ENCODE assay signal across 20 cellular contexts in the genomic region with DNA sequence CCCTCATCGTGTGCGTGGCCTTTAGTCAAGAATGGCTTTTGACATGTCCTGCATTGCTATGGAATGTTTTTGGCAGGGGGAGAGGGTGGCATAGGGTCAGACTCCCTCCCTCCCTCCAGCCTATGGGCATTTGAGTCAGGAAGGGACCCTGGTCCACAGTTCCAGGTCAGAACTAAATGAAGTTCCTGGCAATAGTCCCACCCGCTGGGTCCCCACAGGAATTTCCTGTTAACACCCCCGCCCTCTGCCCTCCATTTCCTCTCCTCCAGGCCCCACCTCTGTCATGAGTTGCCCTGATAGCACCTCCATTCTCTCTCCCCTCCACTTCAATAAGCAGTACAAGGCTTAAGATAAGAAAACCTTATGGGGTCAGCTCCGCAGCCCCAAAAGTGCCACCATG. TPM values are rescaled to one million over a fixed set of nuclear protein-coding genes. Genes with fewer than 3 reads are reported as not detected.
DNase-seq lines count a peak whose midpoint lies in the region; ATAC-seq, FAIRE-seq and TF ChIP-seq lines count a peak whose summit lies in the region.
"Had no signal": no experiment of that assay in that cellular context is flagged by ENCODE, and none has a peak within 500 bp of the region (broad histone marks: within the 10 kb centered on the region; RNA-seq: fewer than 3 reads in every experiment).

No MANE protein-coding gene starts in this region.

- no peaks in the 10 kb centered on the region for H4K20me1 ChIP-seq in hepatocyte (ENCODE audit: insufficient read depth, poor library complexity, severe bottlenecking)

- H3K79me2 ChIP-seq in hepatocyte = no peaks in the 10 kb centered on the region

- H3K36me3 ChIP-seq in hepatocyte (replicated peaks; ENCODE audit: insufficient read depth, low read depth) = no peaks in the 10 kb centered on the region
- H3K36me3 ChIP-seq in spleen = no peaks in the 10 kb centered on the region
- no peaks in the 10 kb centered on the region for H3K36me3 ChIP-seq in BE2C
- H3K36me3 ChIP-seq in small intestine (ENCODE audit: control insufficient read depth in 2 of 2, insufficient read depth in 2 of 2, low read length in 2 of 2) = no peaks in the 10 kb centered on the region
- H3K36me3 ChIP-seq: MG63, SJSA1 had no signal

- DNase-seq in HT1080 (ENCODE audit: low read depth) (peak; percentile 17), UCSD-AML1 (lab: John Stamatoyannopoulos, UW; ENCODE audit: unreplicated experiment) (peak; percentile 79), hepatocyte (ENCODE audit: low spot score) (no peak), spleen (no peak), BE2C (no peak), small intestine (no peak), left colon (no peak)
- DNase-seq: CD4-positive, alpha-beta memory T cell; DND-41; H7; KBM-7; MG63; NCI-H1092; NCI-H1694; NCI-H510A treated with DMSO at 0.1 percent for 48 hours; NCI-H82; PC-3 had no signal

- H3K4me3 ChIP-seq in hepatocyte (no peak overlapping the region), spleen (no peak overlapping the region), BE2C (ENCODE audit: low read depth, low read length) (no peak overlapping the region), small intestine (ENCODE audit: low read depth in 1 of 2, low read length in 2 of 2) (no peak overlapping the region)
- H3K4me3 ChIP-seq: GM12878, MG63, SJSA1 had no signal

- H3K9me3 ChIP-seq in hepatocyte (ENCODE audit: low read depth) (no peaks in the 10 kb centered on the region), spleen (peaks cover 0 to 19% (median 8%) of the 10 kb centered on the region in 8 donors), BE2C (no peaks in the 10 kb centered on the region), small intestine (ENCODE audit: control insufficient read depth, low read depth) (no peaks in the 10 kb centered on the region)
- H3K9me3 ChIP-seq: MG63, SJSA1 had no signal

- no peak for FAIRE-seq in small intestine (lab: Jason Lieb, UNC)
- FAIRE-seq: G401.6, GM12878 had no signal

- H3K27ac ChIP-seq in hepatocyte (peak overlapping the region; percentile 90), spleen (peak overlapping the region in 6 of 8 donors; percentile 36 to 96 (median 89)), small intestine (ENCODE audit: low read depth in 1 of 2, low read length in 1 of 2) (no peak overlapping the region)
- H3K27ac ChIP-seq: SJSA1 had no signal

- TF ChIP-seq POLR2A in spleen (IDR thresholded peaks at IDR 0.05) = no peak

- WGBS in hepatocyte (ENCODE audit: low lambda C conversion rate, missing lambda C conversion rate) = 99% methylated on average over 4 of the region's 5 CpGs
- 37 to 54% (median 46%) methylated on average over 5 of the region's 5 CpGs for WGBS in spleen, 5 donors
- 83 to 92% (median 84%) methylated on average over 5 of the region's 5 CpGs for WGBS in small intestine, 3 donors

- TF ChIP-seq CTCF in hepatocyte (IDR thresholded peaks at IDR 0.05; ENCODE audit: poor library complexity) = no peak
- TF ChIP-seq CTCF in spleen (IDR thresholded peaks at IDR 0.05 in 8 of 11, conservative IDR thresholded peaks at IDR 0.05 in 3 of 11) = no peak
- no peak for TF ChIP-seq CTCF in BE2C (IDR thresholded peaks at IDR 0.05; ENCODE audit: low read depth, low read length)

- H3K4me1 ChIP-seq in hepatocyte (ENCODE audit: insufficient read depth) (peaks cover 30% of the 10 kb centered on the region), spleen (peaks cover 9 to 86% (median 56%) of the 10 kb centered on the region in 6 donors), BE2C (no peaks in the 10 kb centered on the region; the same call in 1 of the 2 replicates), small intestine (ENCODE audit: control insufficient read depth in 2 of 2, insufficient read depth in 1 of 2, low read depth in 1 of 2, low read length in 1 of 2) (peaks cover 0 to 5% of the 10 kb centered on the region in 2 donors)
- H3K4me1 ChIP-seq: SJSA1 had no signal

- no peaks in the 10 kb centered on the region for H3K27me3 ChIP-seq in hepatocyte
- no peaks in the 10 kb centered on the region for H3K27me3 ChIP-seq in spleen (replicated peaks in 1 of 7)
- H3K27me3 ChIP-seq in BE2C = no peaks in the 10 kb centered on the region
- no peaks in the 10 kb centered on the region for H3K27me3 ChIP-seq in small intestine (ENCODE audit: control insufficient read depth in 2 of 2, insufficient read depth in 2 of 2, low read length in 2 of 2)
- H3K27me3 ChIP-seq: MG63 had no signal

- no peak overlapping the region for H3K4me2 ChIP-seq in hepatocyte

- H3K9me2 ChIP-seq in hepatocyte (replicated peaks; ENCODE audit: insufficient read depth) = no peaks in the 10 kb centered on the region

- no peak for ATAC-seq in left colon
- ATAC-seq: GM12878, PC-3 had no signal

- intact Hi-C loops in spleen (cut with DNase I; ENCODE audit: low total_unique reads) (no loop called here), left colon (cut with DNase I, micrococcal nuclease) (no loop called here)

- no peak overlapping the region for H2AFZ ChIP-seq in hepatocyte

RNA-seq across cellular contexts. Expression of a gene that starts 40.8 kb away (rescaled TPM):
- 0.11 and 1.5 TPM in 2 replicates for total RNA-seq in HT1080 (2014; rRNA removed; shearing (Covaris generic))
- polyA plus RNA-seq in HT1080 (2015; cell fraction: cytosol; rRNA removed) = 0.59 and 0.87 TPM in 2 replicates
- polyA plus RNA-seq in HT1080 (2015; cell fraction: nucleus; rRNA removed) = 0.16 TPM in 1 of 2 replicates, not detected in the other
- total RNA-seq in hepatocyte (2.5 and 4.9 TPM in 2 replicates), spleen (10 to 100 TPM; 46.6 to 79.4 (median 63.5) TPM), left colon (1 to 10 TPM; 5.8 to 9.0 TPM)
- polyA plus RNA-seq in hepatocyte (4.9 and 5.5 TPM in 2 replicates), spleen (10 to 100 TPM; 36.0 to 66.6 (median 48.9) TPM), small intestine (10 to 100 TPM in 1 of 3 donors, 1 to 10 TPM in 2; 2.5 to 27.5 (median 9.2) TPM)
- polyA plus RNA-seq in BE2C (2012; ENCODE audit: insufficient read depth, insufficient read length, low read depth) = 7.7 TPM
- total RNA-seq: SJSA1 had no signal

Comparison
In these comparisons a context has a peak if more than half of its experiments do, and no peak if none do; other contexts are left out.
1. DNase-seq: peak in HT1080 (single experiment) and UCSD-AML1 (single experiment); none in hepatocyte (single experiment), spleen (single experiment), BE2C (single experiment), small intestine (single experiment) and left colon (0 of 2).
2. H3K27ac ChIP-seq: peak in hepatocyte (single experiment) and spleen (6 of 8); none in small intestine (0 of 2).